Comparison of ENCODE assay signal across 8 cellular contexts in the genomic region with DNA sequence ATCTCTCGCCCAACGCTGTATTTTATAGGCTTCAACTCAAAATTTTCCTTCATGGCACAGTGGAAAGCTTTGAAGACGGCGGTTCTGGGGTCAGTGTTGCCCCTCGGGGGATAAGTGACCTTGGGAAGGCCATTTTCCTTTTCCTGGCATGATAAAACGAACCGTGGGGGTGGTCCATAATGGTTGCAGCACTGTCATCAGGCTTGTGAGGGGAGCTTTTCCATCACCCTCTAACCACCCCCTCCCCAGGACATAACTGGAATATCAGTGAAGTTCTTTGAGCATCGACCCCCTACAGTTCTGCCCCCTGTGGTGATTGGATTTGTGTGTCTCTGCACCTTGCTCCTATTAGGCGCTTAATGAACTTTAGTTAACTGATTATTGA. TPM values are rescaled to one million over a fixed set of nuclear protein-coding genes. Genes with fewer than 3 reads are reported as not detected.
DNase-seq lines count a peak whose midpoint lies in the region; ATAC-seq and TF ChIP-seq lines count a peak whose summit lies in the region.

No MANE protein-coding gene starts in this region.

- peaks cover 21% of the 10 kb centered on the region for H3K4me1 ChIP-seq in HAP-1

- peak overlapping the region; percentile 88 for H3K4me3 Mint-ChIP-seq in type B pancreatic cell

- 0 to 3% methylated on average over 9 of the region's 9 CpGs for WGBS in lower leg skin, 2 donors

- ATAC-seq in GM18511 (IDR thresholded peaks at IDR 0.05; ENCODE audit: unreplicated experiment) (no peak), HG03175 (IDR thresholded peaks at IDR 0.05; ENCODE audit: unreplicated experiment) (no peak)

- H3K36me3 Mint-ChIP-seq in type B pancreatic cell: no peaks in the 10 kb centered on the region

- TF ChIP-seq CTCF in AG10803 (conservative IDR thresholded peaks at IDR 0.05; ENCODE audit: low read length) (peak; percentile 35), astrocyte of the spinal cord (IDR thresholded peaks at IDR 0.05; ENCODE audit: low read depth, low read length) (no peak), lower leg skin (IDR thresholded peaks at IDR 0.05) (no peak), type B pancreatic cell (conservative IDR thresholded peaks at IDR 0.05) (peak; percentile 23)

- no peak for TF ChIP-seq POLR2A in lower leg skin (IDR thresholded peaks at IDR 0.05)

- no peaks in the 10 kb centered on the region for H3K27me3 Mint-ChIP-seq in type B pancreatic cell

- no peaks in the 10 kb centered on the region; the same call in 1 of the 2 replicates for H3K9me3 ChIP-seq in HAP-1

- H3K27me3 ChIP-seq in HAP-1 (ENCODE audit: low read depth): no peaks in the 10 kb centered on the region

- no peaks in the 10 kb centered on the region for H3K36me3 ChIP-seq in HAP-1 (replicated peaks)

- H3K4me1 Mint-ChIP-seq in type B pancreatic cell (ENCODE audit: unreplicated experiment): peaks cover 30% of the 10 kb centered on the region

- H3K9me3 Mint-ChIP-seq in type B pancreatic cell: no peaks in the 10 kb centered on the region

- intact Hi-C loops in lower leg skin (cut with DNase I; ENCODE audit: low total_unique reads): loop anchor here (10.0 kb wide), 1 partner anchor 60 kb away; no protein-coding TSS in a partner anchor

- H3K4me3 ChIP-seq in AG10803 (ENCODE audit: low read length) (peak overlapping the region; percentile 81), HAP-1 (peak overlapping the region; percentile 54), astrocyte of the spinal cord (ENCODE audit: low read depth, low read length) (peak overlapping the region; percentile 69), lower leg skin (ENCODE audit: low read depth, poor library complexity, severe bottlenecking) (peak overlapping the region; percentile 39)

- in situ Hi-C loops in HAP-1 (cut with MboI; ENCODE audit: low sequenced_read_pairs) (no loop called here), astrocyte of the spinal cord (cut with HindIII; ENCODE audit: low sequenced_read_pairs) (no loop called here)

- DNase-seq in AG10803 (ENCODE audit: low read depth) (no peak), HAP-1 (ENCODE audit: low spot score in 2 of 2) (peak in 1 of 2 experiments; percentile 61), astrocyte of the spinal cord (ENCODE audit: low read depth, low spot score) (no peak), lower leg skin (ENCODE audit: low spot score in 2 of 2) (no peak), type B pancreatic cell (ENCODE audit: extremely low spot score, unreplicated experiment) (no peak), HuH-7 (ENCODE audit: low spot score) (no peak)

- peak overlapping the region; percentile 97 for H3K27ac Mint-ChIP-seq in type B pancreatic cell

RNA-seq across cellular contexts. Expression of a gene that starts 16.0 kb away (rescaled TPM):
- total RNA-seq in lower leg skin: 100 to 1,000 TPM; 154 to 448 (median 330) TPM
- 214 and 974 TPM in 2 replicates for total RNA-seq in type B pancreatic cell (ENCODE audit: low replicate concordance)

Comparison
In these comparisons a context has a peak if more than half of its experiments do, and no peak if none do; other contexts are left out.
1. CTCF ChIP-seq: peak in AG10803 (single experiment) and type B pancreatic cell (single experiment); none in astrocyte of the spinal cord (single experiment) and lower leg skin (0 of 3).
2. Peak in every context shown above with its lines, with median percentiles within 50 percentile points of each other: H3K4me3 ChIP-seq.